Comparison of ENCODE assay signal across 14 cellular contexts in the genomic region with DNA sequence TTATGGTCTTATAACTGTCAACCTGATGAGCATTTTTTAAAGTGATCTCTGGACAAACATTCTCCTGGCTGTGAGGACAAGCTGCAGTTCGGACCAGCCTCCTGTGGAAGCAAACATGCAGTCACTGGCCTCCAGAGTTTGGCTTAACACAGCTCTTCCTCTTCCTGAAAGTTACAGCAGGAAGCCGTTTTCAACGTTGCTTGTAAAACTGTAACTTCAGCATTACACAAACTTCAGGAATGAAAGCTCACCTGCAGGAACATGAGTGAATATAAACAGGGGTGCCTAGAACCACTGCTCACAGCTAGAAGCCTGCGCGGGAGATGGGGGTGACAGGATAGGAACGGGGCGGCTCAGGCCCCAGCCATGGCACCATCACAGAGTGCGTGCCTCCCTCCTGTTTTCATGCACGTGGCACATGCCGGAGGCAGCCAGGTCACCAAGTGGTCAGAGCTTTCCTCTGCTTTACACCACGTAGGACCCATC.
DNase-seq lines count a peak whose midpoint lies in the region; ATAC-seq, FAIRE-seq and TF ChIP-seq lines count a peak whose summit lies in the region.
"Had no signal": no experiment of that assay in that cellular context is flagged by ENCODE, and none has a peak within 500 bp of the region (broad histone marks: within the 10 kb centered on the region; RNA-seq: fewer than 3 reads in every experiment).

No MANE protein-coding gene starts in this region.

- dilution Hi-C loops in mammary epithelial cell (cut with HindIII; ENCODE audit: low sequenced_read_pairs) = no loop called here

- H4K20me1 ChIP-seq in Loucy (ENCODE audit: insufficient read depth, low read length, poor library complexity, severe bottlenecking) (no peaks in the 10 kb centered on the region), mammary epithelial cell (ENCODE audit: insufficient read depth, low read length) (no peaks in the 10 kb centered on the region)

- H3K9me2 ChIP-seq in Loucy (replicated peaks; ENCODE audit: low read depth, low read length) = no peaks in the 10 kb centered on the region

- no peak for ATAC-seq in HG03175 (IDR thresholded peaks at IDR 0.05; ENCODE audit: unreplicated experiment)
- ATAC-seq in HG03460 (IDR thresholded peaks at IDR 0.05; ENCODE audit: unreplicated experiment) = no peak

- 78% methylated on average over 11 of the region's 11 CpGs for WGBS in mammary epithelial cell (ENCODE audit: low coverage, missing lambda C conversion rate)
- 53% methylated on average over 11 of the region's 11 CpGs for WGBS in liver
- 59 to 67% (median 65%) methylated on average over 11 of the region's 11 CpGs for WGBS in small intestine, 3 donors

- no peaks in the 10 kb centered on the region for H3K27me3 ChIP-seq in Loucy (ENCODE audit: insufficient read depth, low read length, poor library complexity, severe bottlenecking)
- no peaks in the 10 kb centered on the region for H3K27me3 ChIP-seq in mammary epithelial cell (ENCODE audit: insufficient read depth, low read length)
- H3K27me3 ChIP-seq in liver (ENCODE audit: control insufficient read depth in 4 of 4, insufficient read depth in 4 of 4, low read length in 3 of 4) = peaks cover 0 to 1% (median 0%) of the 10 kb centered on the region in 4 donors
- H3K27me3 ChIP-seq in small intestine (ENCODE audit: control insufficient read depth in 2 of 2, insufficient read depth in 2 of 2, low read length in 2 of 2) = no peaks in the 10 kb centered on the region

- H3K36me3 ChIP-seq in Loucy (ENCODE audit: insufficient read depth, low read length) (no peaks in the 10 kb centered on the region), mammary epithelial cell (ENCODE audit: insufficient read depth, low read length) (no peaks in the 10 kb centered on the region), liver (ENCODE audit: control insufficient read depth in 4 of 4, insufficient read depth in 3 of 4, low read depth in 1 of 4, low read length in 3 of 4) (no peaks in the 10 kb centered on the region), small intestine (ENCODE audit: control insufficient read depth in 2 of 2, insufficient read depth in 2 of 2, low read length in 2 of 2) (no peaks in the 10 kb centered on the region)

- CTCF ChIA-PET in mammary epithelial cell (lab: Charles Lee; ENCODE audit: low non-redundant PET) = interaction anchor here (0.7 kb wide), 1 partner anchor 305 kb away, joined by 3 read pairs; no protein-coding TSS in a partner anchor

- H3K4me1 ChIP-seq in Loucy (ENCODE audit: insufficient read depth, low read length, poor library complexity, severe bottlenecking) (peaks cover 45% of the 10 kb centered on the region), mammary epithelial cell (ENCODE audit: insufficient read depth, low read length) (peaks cover 31% of the 10 kb centered on the region), liver (ENCODE audit: control insufficient read depth in 4 of 4, insufficient read depth in 4 of 4, low read length in 3 of 4) (peaks cover 0 to 15% (median 0%) of the 10 kb centered on the region in 4 donors), small intestine (ENCODE audit: control insufficient read depth in 2 of 2, insufficient read depth in 1 of 2, low read depth in 1 of 2, low read length in 1 of 2) (peaks cover 2 to 3% of the 10 kb centered on the region in 2 donors)

- TF ChIP-seq CTCF in Loucy (conservative IDR thresholded peaks at IDR 0.05; ENCODE audit: low read length) (no peak), mammary epithelial cell (conservative IDR thresholded peaks at IDR 0.05 in 1 of 2, IDR thresholded peaks at IDR 0.05 in 1 of 2; ENCODE audit: extremely low read depth in 1 of 2, insufficient read depth in 1 of 2, low read depth in 1 of 2, low read length in 2 of 2) (no peak), liver (IDR thresholded peaks at IDR 0.05; ENCODE audit: low read depth, low read length, missing input control) (no peak)

- BruUV-seq in mammary epithelial cell (replicated peaks; lab: Mats Ljungman, UMichigan) = no TSS peak

- H3F3A ChIP-seq in Loucy (ENCODE audit: low read depth) = no peaks in the 10 kb centered on the region; the same call in 1 of the 2 replicates

- H3K79me2 ChIP-seq in Loucy (ENCODE audit: insufficient read depth, low read length) (no peaks in the 10 kb centered on the region), mammary epithelial cell (ENCODE audit: insufficient read depth, low read length) (no peaks in the 10 kb centered on the region)

- H3K4me3 ChIP-seq in Loucy (ENCODE audit: low read length, poor library complexity, severe bottlenecking) (peak overlapping the region; percentile 35), mammary epithelial cell (replicated peaks in 1 of 3; ENCODE audit: insufficient read depth in 1 of 3, low read depth in 2 of 3, low read length in 3 of 3) (no peak overlapping the region), liver (ENCODE audit: low read depth in 1 of 3, low read length in 3 of 3) (no peak overlapping the region), small intestine (ENCODE audit: low read depth in 1 of 2, low read length in 2 of 2) (no peak overlapping the region)

- H3K27ac ChIP-seq in mammary epithelial cell (ENCODE audit: insufficient read depth, low read depth, low read length) = no peak overlapping the region
- peak overlapping the region; percentile 76 to 84 for H3K27ac ChIP-seq in liver (ENCODE audit: low read depth in 1 of 2, low read length in 2 of 2)
- H3K27ac ChIP-seq in small intestine (ENCODE audit: low read depth in 1 of 2, low read length in 1 of 2) = peak overlapping the region; percentile 29 to 77

- in situ Hi-C loops in mammary epithelial cell (cut with MboI; ENCODE audit: low sequenced_read_pairs in 2 of 2) = loop anchor here in 1 of 2 donors (5.0 to 25.0 kb wide), 2 partner anchors 297 to 1197 kb away; no protein-coding TSS in a partner anchor

- peak overlapping the region; percentile 91 for H2AFZ ChIP-seq in Loucy (ENCODE audit: low read length)
- H2AFZ ChIP-seq in mammary epithelial cell (ENCODE audit: low read depth, low read length) = peak overlapping the region; percentile 49

- intact Hi-C loops in mammary epithelial cell (cut with micrococcal nuclease) = loop anchor here (5.0 to 10.0 kb wide), 5 partner anchors 77 to 1307 kb away; no protein-coding TSS in a partner anchor

- FAIRE-seq in small intestine (lab: Jason Lieb, UNC) = no peak

- H3K9me3 ChIP-seq in Loucy (ENCODE audit: insufficient read depth, low read depth, low read length) (no peaks in the 10 kb centered on the region), mammary epithelial cell (replicated peaks; ENCODE audit: insufficient read depth, low read length) (no peaks in the 10 kb centered on the region), liver (ENCODE audit: control insufficient read depth in 4 of 4, low read length in 3 of 4) (no peaks in the 10 kb centered on the region), small intestine (ENCODE audit: control insufficient read depth, low read depth) (no peaks in the 10 kb centered on the region)

- H3K4me2 ChIP-seq in Loucy (ENCODE audit: low read depth, low read length, poor library complexity, severe bottlenecking) (peak overlapping the region; percentile 68), mammary epithelial cell (ENCODE audit: insufficient read depth, low read depth, low read length) (no peak overlapping the region)

- peak in 1 of 2 donors; percentile 40 for TF ChIP-seq RAD21 in liver (IDR thresholded peaks at IDR 0.05)

- DNase-seq in mammary epithelial cell (no peak), small intestine (no peak), amygdala (lab: John Stamatoyannopoulos, UW) (no peak), DMS114 treated with DMSO at 0.1 percent for 48 hours (lab: John Stamatoyannopoulos, UW; ENCODE audit: unreplicated experiment) (no peak)
- DNase-seq: activated B cell treated with CpG ODN at 0.5 μM for 24 hours; activated naive CD4-positive, alpha-beta T cell treated with Interleukin-2 at 50 U/mL for 16 hours; effector CD8-positive, alpha-beta T cell; GOT3; NCI-H1105; stimulated activated naive CD4-positive, alpha-beta T cell treated with Interleukin-2 at 50 U/mL for 16 hours had no signal

- peak overlapping the region; percentile 59 for H3K9ac ChIP-seq in Loucy (ENCODE audit: low read depth, low read length, poor library complexity, severe bottlenecking)
- H3K9ac ChIP-seq in mammary epithelial cell (ENCODE audit: insufficient read depth, low read length) = no peak overlapping the region
- H3K9ac ChIP-seq in liver (ENCODE audit: low read depth in 1 of 2, low read length in 2 of 2) = peak overlapping the region; percentile 12 to 32

TF ChIP-seq in liver, 16 proteins besides CTCF, POLR2A, EP300 and RAD21 (continues in another document):
- TF ChIP-seq NR2F2 (IDR thresholded peaks at IDR 0.05) (no peak), FOXA2 (IDR thresholded peaks at IDR 0.05) (no peak), JUND (IDR thresholded peaks at IDR 0.05) (no peak), MAX (IDR thresholded peaks at IDR 0.05) (peak; percentile 26), RXRA (IDR thresholded peaks at IDR 0.05) (peak; percentile 3 to 14), YY1 (IDR thresholded peaks at IDR 0.05) (no peak), EGR1 (IDR thresholded peaks at IDR 0.05; ENCODE audit: low read depth in 2 of 2) (no peak), GABPA (IDR thresholded peaks at IDR 0.05 in 1 of 2, conservative IDR thresholded peaks at IDR 0.05 in 1 of 2) (no peak), FOXA1 (IDR thresholded peaks at IDR 0.05) (no peak), HNF4G (IDR thresholded peaks at IDR 0.05) (no peak)
- TF ChIP-seq, protein P1, sequence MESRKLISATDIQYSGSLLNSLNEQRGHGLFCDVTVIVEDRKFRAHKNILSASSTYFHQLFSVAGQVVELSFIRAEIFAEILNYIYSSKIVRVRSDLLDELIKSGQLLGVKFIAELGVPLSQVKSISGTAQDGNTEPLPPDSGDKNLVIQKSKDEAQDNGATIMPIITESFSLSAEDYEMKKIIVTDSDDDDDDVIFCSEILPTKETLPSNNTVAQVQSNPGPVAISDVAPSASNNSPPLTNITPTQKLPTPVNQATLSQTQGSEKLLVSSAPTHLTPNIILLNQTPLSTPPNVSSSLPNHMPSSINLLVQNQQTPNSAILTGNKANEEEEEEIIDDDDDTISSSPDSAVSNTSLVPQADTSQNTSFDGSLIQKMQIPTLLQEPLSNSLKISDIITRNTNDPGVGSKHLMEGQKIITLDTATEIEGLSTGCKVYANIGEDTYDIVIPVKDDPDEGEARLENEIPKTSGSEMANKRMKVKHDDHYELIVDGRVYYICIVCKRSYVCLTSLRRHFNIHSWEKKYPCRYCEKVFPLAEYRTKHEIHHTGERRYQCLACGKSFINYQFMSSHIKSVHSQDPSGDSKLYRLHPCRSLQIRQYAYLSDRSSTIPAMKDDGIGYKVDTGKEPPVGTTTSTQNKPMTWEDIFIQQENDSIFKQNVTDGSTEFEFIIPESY (IDR thresholded peaks at IDR 0.05) = no peak
- TF ChIP-seq, protein P2, sequence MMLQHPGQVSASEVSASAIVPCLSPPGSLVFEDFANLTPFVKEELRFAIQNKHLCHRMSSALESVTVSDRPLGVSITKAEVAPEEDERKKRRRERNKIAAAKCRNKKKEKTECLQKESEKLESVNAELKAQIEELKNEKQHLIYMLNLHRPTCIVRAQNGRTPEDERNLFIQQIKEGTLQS (IDR thresholded peaks at IDR 0.05) = no peak
